Comparison of ENCODE assay signal across 19 cellular contexts in the genomic region with DNA sequence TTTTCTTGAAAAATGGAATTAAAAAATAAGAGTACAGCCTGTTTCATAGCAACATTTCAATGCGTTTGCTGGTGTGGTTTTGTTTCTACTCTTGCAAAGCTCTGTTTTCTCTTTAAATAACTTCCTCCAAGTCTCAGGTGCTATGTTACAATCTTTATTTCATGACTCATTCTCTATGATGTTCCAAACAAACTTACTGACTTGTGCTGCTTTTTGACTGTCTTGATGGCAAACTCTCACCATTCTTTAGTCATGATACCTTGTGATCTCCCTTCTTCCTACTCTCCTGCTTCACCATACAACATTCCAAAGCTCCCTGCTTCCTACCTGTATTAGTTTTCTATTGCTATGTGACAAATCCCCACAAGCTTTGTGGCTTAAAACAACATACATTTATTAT.
A peak's percentile ranks its signal among the peaks of the same experiment; 100 is the strongest.
DNase-seq lines count a peak whose midpoint lies in the region; ATAC-seq and TF ChIP-seq lines count a peak whose summit lies in the region.
"Had no signal": no experiment of that assay in that cellular context is flagged by ENCODE, and none has a peak within 500 bp of the region (broad histone marks: within the 10 kb centered on the region; RNA-seq: fewer than 3 reads in every experiment).

No MANE protein-coding gene starts in this region.

- H2BK20ac ChIP-seq in IMR-90 (ENCODE audit: low read depth, low read length), result no peak overlapping the region

- H3K9ac ChIP-seq in IMR-90 (ENCODE audit: low read depth, low read length), result no peak overlapping the region

- dilution Hi-C loops in IMR-90 (cut with HindIII; ENCODE audit: low sequenced_read_pairs, unreplicated experiment), result no loop called here

- H3K27me3 ChIP-seq in DOHH2 (ENCODE audit: control insufficient read depth, low read length), result no peaks in the 10 kb centered on the region
- H3K27me3 ChIP-seq in IMR-90 (ENCODE audit: control insufficient read depth, insufficient read depth, low read length), result no peaks in the 10 kb centered on the region
- no peaks in the 10 kb centered on the region for H3K27me3 ChIP-seq in foreskin keratinocyte

- H2AK9ac ChIP-seq in IMR-90 (replicated peaks; ENCODE audit: low read depth, low read length, poor library complexity), result no peak overlapping the region

- no peaks in the 10 kb centered on the region for H4K20me1 ChIP-seq in DOHH2 (ENCODE audit: control insufficient read depth, insufficient read depth, low read depth, low read length)
- no peaks in the 10 kb centered on the region for H4K20me1 ChIP-seq in IMR-90 (ENCODE audit: insufficient read depth, low read length)

- TF ChIP-seq RAD21 in IMR-90 (IDR thresholded peaks at IDR 0.05; ENCODE audit: low read length), result no peak

- H3K4me2 ChIP-seq in DOHH2 (ENCODE audit: low read length) (peak overlapping the region; percentile 64), IMR-90 (ENCODE audit: low read depth, low read length) (no peak overlapping the region)

- H3K4me3 ChIP-seq in DOHH2 (ENCODE audit: low read length) (no peak overlapping the region), IMR-90 (ENCODE audit: insufficient read depth, low read depth, low read length) (no peak overlapping the region)
- H3K4me3 ChIP-seq: K562 had no signal

- peaks cover 34% of the 10 kb centered on the region for H3K79me2 ChIP-seq in DOHH2 (ENCODE audit: control insufficient read depth, low read length)

- H4K5ac ChIP-seq in IMR-90 (ENCODE audit: low read depth, low read length), result no peak overlapping the region

- H3K36me3 ChIP-seq in DOHH2 (ENCODE audit: control insufficient read depth, low read length), result no peaks in the 10 kb centered on the region
- H3K36me3 ChIP-seq in IMR-90 (ENCODE audit: control insufficient read depth, insufficient read depth, low read length), result no peaks in the 10 kb centered on the region

- no peak overlapping the region for H3K27ac ChIP-seq in DOHH2 (ENCODE audit: low read depth, low read length)
- H3K27ac ChIP-seq in IMR-90 (ENCODE audit: insufficient read depth, low read length), result no peak overlapping the region
- no peak overlapping the region for H3K27ac ChIP-seq in foreskin keratinocyte

- H3K9me2 ChIP-seq in DOHH2 (replicated peaks; ENCODE audit: control insufficient read depth, low read length), result no peaks in the 10 kb centered on the region

- H4K8ac ChIP-seq in IMR-90 (ENCODE audit: low read depth in 2 of 2, low read length in 2 of 2), result no peak overlapping the region

- TF ChIP-seq CTCF in DOHH2 (IDR thresholded peaks at IDR 0.05; ENCODE audit: low read depth, low read length, poor library complexity, severe bottlenecking) (no peak), IMR-90 (conservative IDR thresholded peaks at IDR 0.05; ENCODE audit: low read depth, low read length) (no peak), foreskin keratinocyte (conservative IDR thresholded peaks at IDR 0.05) (no peak)

- H4K91ac ChIP-seq in IMR-90 (ENCODE audit: insufficient read depth, low read depth, low read length), result no peak overlapping the region

- DNase-seq in IMR-90 (peak; percentile 63), amniotic epithelial cell (ENCODE audit: low read depth) (peak; percentile 50), foreskin keratinocyte (peak; percentile 74 to 87), dermis blood vessel endothelial cell (no peak), middle frontal gyrus (ENCODE audit: extremely low spot score, low spot score) (no peak)
- DNase-seq in activated CD4-positive, alpha-beta T cell treated with anti-CD3 and anti-CD28 coated beads for 48 hours, result no peak
- no peak for DNase-seq in stimulated activated CD8-positive, alpha-beta memory T cell treated with anti-CD3 and anti-CD28 coated beads, Interleukin-4, amount 100 ng/mL, for 48 hours
- DNase-seq: AML-193; CD4-positive, CD25-positive, alpha-beta regulatory T cell; GF-D8; NCI-H1092; NCI-H1694; NCI-H2107; NCI-H345; NCI-H69; SIG-M5 had no signal

- CTCF ChIA-PET in IMR-90 (lab: Yijun Ruan, JAX), result no interaction called here

- H2AFZ ChIP-seq in IMR-90 (replicated peaks; ENCODE audit: low read length, poor library complexity), result no peak overlapping the region

- H3K4me1 ChIP-seq in DOHH2 (ENCODE audit: control insufficient read depth, low read length) (peaks cover 74% of the 10 kb centered on the region), IMR-90 (ENCODE audit: control insufficient read depth, insufficient read depth, low read length) (peaks cover 4% of the 10 kb centered on the region), foreskin keratinocyte (peaks cover 11% of the 10 kb centered on the region)

- peaks cover 11% of the 10 kb centered on the region for H3F3A ChIP-seq in DOHH2 (ENCODE audit: control insufficient read depth, insufficient read depth)

- H2BK5ac ChIP-seq in IMR-90 (ENCODE audit: low read depth, low read length, poor library complexity, severe bottlenecking), result no peak overlapping the region

- H3K23ac ChIP-seq in IMR-90 (ENCODE audit: low read depth, low read length), result no peak overlapping the region

- intact Hi-C loops in IMR-90 (cut with micrococcal nuclease), result loop anchor here (5.0 kb wide), 2 partner anchors 82 to 152 kb away; no protein-coding TSS in a partner anchor

- POLR2A ChIA-PET in IMR-90 (lab: Charles Lee; ENCODE audit: unreplicated experiment), result no interaction called here

- TF ChIP-seq POLR2A in IMR-90 (IDR thresholded peaks at IDR 0.05; ENCODE audit: low read depth, low read length), result no peak

- no peak overlapping the region for H2BK120ac ChIP-seq in IMR-90 (ENCODE audit: low read depth, low read length)

- no peaks in the 10 kb centered on the region for H3K9me3 ChIP-seq in DOHH2 (ENCODE audit: control insufficient read depth, insufficient read depth, low read length)
- peaks cover 5% of the 10 kb centered on the region for H3K9me3 ChIP-seq in IMR-90 (ENCODE audit: control insufficient read depth, insufficient read depth, low read length)

- H3K9me1 ChIP-seq in IMR-90 (ENCODE audit: insufficient read depth, low read length), result peaks cover 12% of the 10 kb centered on the region

- H3K56ac ChIP-seq in IMR-90 (ENCODE audit: extremely low read depth, insufficient read depth, low read length), result no peak overlapping the region

- ATAC-seq in IMR-90 (ENCODE audit: low read depth), result no peak
- peak; percentile 70 for ATAC-seq in foreskin keratinocyte
- ATAC-seq: K562, Panc1 had no signal

- H3K18ac ChIP-seq in IMR-90 (ENCODE audit: low read depth, low read length), result no peak overlapping the region

- no CpG with 5 or more reads among the region's 1 CpG for WGBS in IMR-90 (ENCODE audit: extremely low coverage in 2 of 2, insufficient read length in 1 of 2), 2 experiments

- no peak overlapping the region for H3K14ac ChIP-seq in IMR-90 (replicated peaks; ENCODE audit: low read depth, low read length)

- H3K79me1 ChIP-seq in IMR-90 (ENCODE audit: low read depth in 1 of 2, low read length in 2 of 2), result peaks cover 0 to 30% of the 10 kb centered on the region in 2 experiments; a peak in 3 of 4 replicates

- no peak overlapping the region for H3K4ac ChIP-seq in IMR-90 (ENCODE audit: low read depth, low read length)

- in situ Hi-C loops in IMR-90 (cut with MboI; ENCODE audit: low sequenced_read_pairs), result no loop called here

- H2AK5ac ChIP-seq in IMR-90 (ENCODE audit: low read depth, low read length), result no peak overlapping the region

- no TSS peak for BruUV-seq in IMR-90 (replicated peaks; lab: Mats Ljungman, UMichigan)

- no peak overlapping the region for H2BK15ac ChIP-seq in IMR-90 (ENCODE audit: low read depth, low read length)

TF ChIP-seq in IMR-90, 13 proteins besides CTCF, POLR2A, EP300 and RAD21:
- TF ChIP-seq CHD1 (IDR thresholded peaks at IDR 0.05; ENCODE audit: low read depth, low read length) (no peak), FOS (IDR thresholded peaks at IDR 0.05; ENCODE audit: low read depth, low read length) (peak; percentile 17; the same call in 1 of the 2 replicates)
- TF ChIP-seq, protein P1, sequence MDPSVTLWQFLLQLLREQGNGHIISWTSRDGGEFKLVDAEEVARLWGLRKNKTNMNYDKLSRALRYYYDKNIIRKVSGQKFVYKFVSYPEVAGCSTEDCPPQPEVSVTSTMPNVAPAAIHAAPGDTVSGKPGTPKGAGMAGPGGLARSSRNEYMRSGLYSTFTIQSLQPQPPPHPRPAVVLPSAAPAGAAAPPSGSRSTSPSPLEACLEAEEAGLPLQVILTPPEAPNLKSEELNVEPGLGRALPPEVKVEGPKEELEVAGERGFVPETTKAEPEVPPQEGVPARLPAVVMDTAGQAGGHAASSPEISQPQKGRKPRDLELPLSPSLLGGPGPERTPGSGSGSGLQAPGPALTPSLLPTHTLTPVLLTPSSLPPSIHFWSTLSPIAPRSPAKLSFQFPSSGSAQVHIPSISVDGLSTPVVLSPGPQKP (IDR thresholded peaks at IDR 0.05; ENCODE audit: borderline replicate concordance, low read depth, low read length), result no peak

Comparison
In these comparisons a context has a peak if more than half of its experiments do, and no peak if none do; other contexts are left out.
1. DNase-seq: peak in IMR-90 (single experiment), amniotic epithelial cell (single experiment) and foreskin keratinocyte (2 of 2); none in dermis blood vessel endothelial cell (single experiment), activated CD4-positive, alpha-beta T cell treated with anti-CD3 and anti-CD28 coated beads for 48 hours (single experiment), middle frontal gyrus (single experiment) and stimulated activated CD8-positive, alpha-beta memory T cell treated with anti-CD3 and anti-CD28 coated beads, Interleukin-4, amount 100 ng/mL, for 48 hours (single experiment).